In the genomic region with DNA sequence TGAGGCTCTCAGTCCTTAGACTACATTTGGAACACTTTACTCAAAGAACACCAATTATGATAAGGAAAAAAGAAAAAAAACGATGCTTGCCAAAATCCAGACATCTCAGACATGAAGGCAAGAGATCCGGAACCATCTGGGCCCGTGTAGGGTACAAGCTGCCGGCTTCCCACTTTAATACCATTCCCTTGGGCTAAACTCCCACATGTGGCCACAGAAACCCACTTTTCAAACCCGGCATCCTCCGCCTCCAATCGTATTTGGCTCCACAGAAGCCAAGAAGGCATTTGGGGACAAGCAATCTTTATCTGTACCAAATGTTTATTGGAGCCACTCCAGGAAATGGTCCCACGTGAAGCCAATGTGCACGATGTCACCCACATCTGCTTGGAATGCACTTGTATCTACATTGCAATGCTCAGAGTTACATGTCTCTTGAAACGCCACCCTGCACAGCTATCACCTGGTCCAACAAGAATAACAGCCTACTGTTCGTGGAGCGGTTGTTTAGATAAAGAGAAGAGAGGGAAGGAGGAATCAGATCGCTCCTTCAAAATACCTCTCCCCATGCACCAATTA, we compare ENCODE assay signal across 22 cellular contexts.
"Had no signal": no experiment of that assay in that cellular context is flagged by ENCODE, and none has a peak within 500 bp of the region (broad histone marks: within the 10 kb centered on the region; RNA-seq: fewer than 3 reads in every experiment).

No MANE protein-coding gene starts in this region.

- FAIRE-seq: endometrium, frontal cortex had no signal

- H3K27me3 ChIP-seq: brain microvascular endothelial cell, ovary had no signal

- H3K27ac Mint-ChIP-seq: stimulated activated memory B cell treated with anti-CD40 and anti-IgM and Interleukin-4, amounts not matched to agents 10 μg/mL and 1 μg/mL and 100 μg/mL, for 72 hours had no signal

- H3K4me3 Mint-ChIP-seq: naive thymus-derived CD4-positive, alpha-beta T cell; stimulated activated memory B cell treated with anti-CD40 and anti-IgM and Interleukin-4, amounts not matched to agents 10 μg/mL and 1 μg/mL and 100 μg/mL, for 72 hours had no signal

- H3K27ac ChIP-seq: brain microvascular endothelial cell, ovary, psoas muscle had no signal

- H3K36me3 ChIP-seq: brain microvascular endothelial cell, ovary had no signal

- H3K27me3 Mint-ChIP-seq: naive thymus-derived CD4-positive, alpha-beta T cell; stimulated activated memory B cell treated with anti-CD40 and anti-IgM and Interleukin-4, amounts not matched to agents 10 μg/mL and 1 μg/mL and 100 μg/mL, for 72 hours had no signal

- H3K9me3 ChIP-seq: ovary, psoas muscle had no signal

- H3K4me2 ChIP-seq: smooth muscle cell had no signal

- DNase-seq: activated CD8-positive, alpha-beta memory T cell treated with anti-CD3 and anti-CD28 coated beads for 24 hours; activated CD8-positive, alpha-beta memory T cell treated with anti-CD3 and anti-CD28 coated beads, Interleukin-2, amount 50 U/mL, for 48 hours; activated effector memory CD4-positive, alpha-beta T cell treated with anti-CD3 and anti-CD28 coated beads, Interleukin-2, amount 50 U/mL, for 16 hours; activated naive CD4-positive, alpha-beta T cell treated with anti-CD3 and anti-CD28 coated beads, Interleukin-2, amount 50 U/mL, for 16 hours; activated T-cell treated with anti-CD3 and anti-CD28 coated beads, Interleukin-2, amount 50 U/mL, for 48 hours; aorta; brain microvascular endothelial cell; cerebellar nuclear complex; cortex of kidney; erythroblast; kidney glomerular epithelial cell; mesendoderm; naive thymus-derived CD4-positive, alpha-beta T cell; ovary; psoas muscle; stimulated activated CD4-positive, alpha-beta T cell treated with anti-CD3 and anti-CD28 coated beads, Interleukin-4, amount 100 ng/mL, for 4 hours had no signal

- ATAC-seq: activated CD4-positive, CD25-positive, alpha-beta regulatory T cell treated with anti-CD3 and anti-CD28 coated beads, Interleukin-2, amount 50 U/mL, for 24 hours; naive thymus-derived CD4-positive, alpha-beta T cell; psoas muscle; sciatic nerve; stimulated activated memory B cell treated with anti-CD40 and anti-IgM and Interleukin-4, amounts not matched to agents 10 μg/mL and 1 μg/mL and 100 μg/mL, for 72 hours had no signal

- H3K4me3 ChIP-seq: ovary, psoas muscle, smooth muscle cell had no signal
